16 cellular contexts compared by ENCODE assay signal in genomic region chr4:56215138-56215793, GRCh38.
DNase-seq lines count a peak whose midpoint lies in the region; ATAC-seq, FAIRE-seq and TF ChIP-seq lines count a peak whose summit lies in the region.
"Had no signal": no experiment of that assay in that cellular context is flagged by ENCODE, and none has a peak within 500 bp of the region (broad histone marks: within the 10 kb centered on the region; RNA-seq: fewer than 3 reads in every experiment).

No MANE protein-coding gene starts in this region.

- no peak for TF ChIP-seq POLR2A in right lobe of liver (IDR thresholded peaks at IDR 0.05)

- H3K4me3 ChIP-seq in bronchial epithelial cell (ENCODE audit: low read depth, low read length) (no peak overlapping the region), right lobe of liver (no peak overlapping the region), mesendoderm (ENCODE audit: low read length) (no peak overlapping the region)
- H3K4me3 ChIP-seq: prostate gland had no signal

- intact Hi-C loops in right lobe of liver (cut with DNase I) = no loop called here

- no peak overlapping the region for H4K5ac ChIP-seq in mesendoderm (ENCODE audit: low read length)

- H3K79me1 ChIP-seq in mesendoderm (ENCODE audit: low read length) = no peaks in the 10 kb centered on the region

- no peak overlapping the region for H3K9ac ChIP-seq in mesendoderm (ENCODE audit: low read length)

- H3K27me3 ChIP-seq in bronchial epithelial cell (ENCODE audit: control insufficient read depth, insufficient read depth, low read length) (no peaks in the 10 kb centered on the region), right lobe of liver (no peaks in the 10 kb centered on the region), mesendoderm (ENCODE audit: insufficient read depth, low read length, poor library complexity) (no peaks in the 10 kb centered on the region)

- H3K9me3 ChIP-seq in right lobe of liver = no peaks in the 10 kb centered on the region
- H3K9me3 ChIP-seq: prostate gland had no signal

- H3K23ac ChIP-seq in mesendoderm (ENCODE audit: low read length) = no peak overlapping the region

- ATAC-seq in right lobe of liver = peak in 3 of 4 donors; percentile 32 to 73 (median 51)
- ATAC-seq in HG03457 (IDR thresholded peaks at IDR 0.05; ENCODE audit: unreplicated experiment) = no peak
- ATAC-seq: Right ventricle myocardium inferior had no signal

- H3K4me1 ChIP-seq in right lobe of liver (peaks cover 0 to 5% (median 0%) of the 10 kb centered on the region in 4 donors), mesendoderm (ENCODE audit: control insufficient read depth, low read depth, low read length) (no peaks in the 10 kb centered on the region)
- H3K4me1 ChIP-seq: prostate gland had no signal

- TF ChIP-seq CTCF in bronchial epithelial cell (IDR thresholded peaks at IDR 0.05; ENCODE audit: insufficient read depth, low read length, severe bottlenecking) (no peak), right lobe of liver (IDR thresholded peaks at IDR 0.05) (no peak)

- FAIRE-seq in bronchial epithelial cell (lab: Jason Lieb, UNC) = no peak
- FAIRE-seq: HTR-8/SVneo, urothelium cell line had no signal

- DNase-seq in A172 (ENCODE audit: low spot score) = peak; percentile 33
- peak; percentile 62 for DNase-seq in NCI-H146 (lab: John Stamatoyannopoulos, UW)
- peak; percentile 7 for DNase-seq in bronchial epithelial cell (ENCODE audit: low read depth)
- DNase-seq in right lobe of liver = no peak
- DNase-seq in mesendoderm = no peak
- DNase-seq in amygdala (lab: John Stamatoyannopoulos, UW) = no peak
- DNase-seq in NCI-H1930 (lab: John Stamatoyannopoulos, UW) = no peak
- DNase-seq: activated CD4-positive, alpha-beta T cell treated with anti-CD3 and anti-CD28 coated beads for 48 hours; C1 segment of cervical spinal cord; caudate nucleus; NCI-H1694 treated with DMSO at 0.1 percent for 48 hours had no signal

- WGBS in right lobe of liver (ENCODE audit: insufficient coverage, low coverage, low lambda C conversion rate, missing lambda C conversion rate) = 24% methylated on average over 4 of the region's 4 CpGs
- no CpG with 5 or more reads among the region's 4 CpGs for WGBS in mesendoderm (ENCODE audit: extremely low coverage, insufficient coverage, low lambda C conversion rate)

- no peak overlapping the region for H2BK15ac ChIP-seq in mesendoderm (replicated peaks; ENCODE audit: low read depth)

- H4K8ac ChIP-seq in mesendoderm (ENCODE audit: low read depth, low read length) = no peak overlapping the region

- H3K27ac ChIP-seq in right lobe of liver = no peak overlapping the region
- no peak overlapping the region for H3K27ac ChIP-seq in mesendoderm (ENCODE audit: low read depth, low read length)
- H3K27ac ChIP-seq: prostate gland had no signal

- H3K36me3 ChIP-seq in bronchial epithelial cell (ENCODE audit: control insufficient read depth, insufficient read depth, low read length) (no peaks in the 10 kb centered on the region), right lobe of liver (no peaks in the 10 kb centered on the region), mesendoderm (ENCODE audit: control insufficient read depth, insufficient read depth, low read length) (no peaks in the 10 kb centered on the region)
- H3K36me3 ChIP-seq: prostate gland had no signal

- H2BK5ac ChIP-seq in mesendoderm (ENCODE audit: low read length) = no peak overlapping the region

- H2BK120ac ChIP-seq in mesendoderm (ENCODE audit: low read depth, low read length) = no peak overlapping the region

- H3K79me2 ChIP-seq in mesendoderm (ENCODE audit: control insufficient read depth, insufficient read depth, low read length) = no peaks in the 10 kb centered on the region

- H3K56ac ChIP-seq in mesendoderm (ENCODE audit: low read length) = no peak overlapping the region

- H3K4me2 ChIP-seq in mesendoderm (ENCODE audit: low read length) = no peak overlapping the region

- no peak overlapping the region for H3K4ac ChIP-seq in mesendoderm (ENCODE audit: low read depth, low read length)

- H3K18ac ChIP-seq in mesendoderm (ENCODE audit: low read length) = no peak overlapping the region

- no peak overlapping the region for H2AK5ac ChIP-seq in mesendoderm (ENCODE audit: low read length)

Comparison
In these comparisons a context has a peak if more than half of its experiments do, and no peak if none do; other contexts are left out.
1. DNase-seq: peak in A172 (single experiment), NCI-H146 (single experiment) and bronchial epithelial cell (single experiment); none in right lobe of liver (0 of 3), mesendoderm (single experiment), amygdala (0 of 56) and NCI-H1930 (0 of 2).